Comparison of ENCODE assay signal across 11 cellular contexts in the genomic region with DNA sequence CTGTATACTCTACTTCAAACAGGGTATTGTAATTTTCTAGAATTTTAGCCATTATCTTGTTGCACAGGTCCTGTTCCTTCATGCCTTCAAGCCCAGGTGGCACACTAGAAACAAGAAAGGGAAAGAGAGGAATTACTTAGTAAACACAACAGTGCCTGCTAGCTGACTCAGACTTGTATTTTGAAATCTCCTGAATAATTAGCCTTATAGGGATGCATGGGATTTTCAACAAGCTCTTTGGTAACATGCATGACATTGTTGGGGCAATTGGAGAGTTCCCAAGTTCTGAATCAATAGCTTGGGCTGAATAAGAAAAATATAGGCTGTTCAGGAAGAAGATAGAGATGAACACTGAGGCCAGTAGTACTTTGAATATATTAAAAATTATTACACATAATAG.
A peak's percentile ranks its signal among the peaks of the same experiment; 100 is the strongest.
DNase-seq lines count a peak whose midpoint lies in the region; ATAC-seq, FAIRE-seq and TF ChIP-seq lines count a peak whose summit lies in the region.
"Had no signal": no experiment of that assay in that cellular context is flagged by ENCODE, and none has a peak within 500 bp of the region (broad histone marks: within the 10 kb centered on the region; RNA-seq: fewer than 3 reads in every experiment).

No MANE protein-coding gene starts in this region.

- H3K23me2 ChIP-seq in H1 (ENCODE audit: low read depth, low read length) = no peaks in the 10 kb centered on the region

- H3K4me1 ChIP-seq in IMR-90 (ENCODE audit: control insufficient read depth, insufficient read depth, low read length) (peaks cover 9% of the 10 kb centered on the region), H1 (replicated peaks in 1 of 4; ENCODE audit: control insufficient read depth in 3 of 4, insufficient read depth in 4 of 4, low read length in 3 of 4) (no peaks in the 10 kb centered on the region; a peak in 2 of 7 replicates), tibial nerve (no peaks in the 10 kb centered on the region)

- H3K23ac ChIP-seq in IMR-90 (ENCODE audit: low read depth, low read length) (no peak overlapping the region), H1 (ENCODE audit: insufficient read length) (no peak overlapping the region)

- intact Hi-C loops in Calu3 (cut with micrococcal nuclease; ENCODE audit: unreplicated experiment) = no loop called here
- intact Hi-C loops in IMR-90 (cut with micrococcal nuclease) = no loop called here

- H4K8ac ChIP-seq in IMR-90 (ENCODE audit: low read depth in 2 of 2, low read length in 2 of 2) = no peak overlapping the region
- H4K8ac ChIP-seq in H1 (ENCODE audit: extremely low read depth, insufficient read depth, low read length) = no peak overlapping the region

- H3K9ac ChIP-seq in IMR-90 (ENCODE audit: low read depth, low read length) (no peak overlapping the region), H1 (replicated peaks in 1 of 4; ENCODE audit: extremely low read depth in 1 of 4, low read depth in 3 of 4, low read length in 3 of 4) (no peak overlapping the region)

- POLR2A ChIA-PET in IMR-90 (lab: Charles Lee; ENCODE audit: unreplicated experiment) = no interaction called here
- POLR2A ChIA-PET in H1 (lab: Charles Lee; ENCODE audit: partially characterized antibody) = no interaction called here

- H3K14ac ChIP-seq in IMR-90 (replicated peaks; ENCODE audit: low read depth, low read length) (no peak overlapping the region), H1 (ENCODE audit: insufficient read length) (no peak overlapping the region)

- no TSS peak for BruUV-seq in Calu3 (replicated peaks; lab: Mats Ljungman, UMichigan)
- BruUV-seq in IMR-90 (replicated peaks; lab: Mats Ljungman, UMichigan) = no TSS peak

- peak overlapping the region; percentile 54; the same call in 1 of the 2 replicates for H3K4me2 ChIP-seq in IMR-90 (ENCODE audit: low read depth, low read length)
- no peak overlapping the region for H3K4me2 ChIP-seq in H1 (ENCODE audit: insufficient read depth in 1 of 2, low read depth in 2 of 2, low read length in 2 of 2)

- H3K36me3 Mint-ChIP-seq in Calu3 (ENCODE audit: insufficient read depth, unreplicated experiment) = no peaks in the 10 kb centered on the region
- H3K36me3 Mint-ChIP-seq: activated naive CD4-positive, alpha-beta T cell treated with anti-CD3 and anti-CD28 coated beads, Interleukin-2, amount 50 U/mL, for 24 hours had no signal

- H3K9me1 ChIP-seq in IMR-90 (ENCODE audit: insufficient read depth, low read length) = peaks cover 2% of the 10 kb centered on the region

- no peak overlapping the region for H2BK12ac ChIP-seq in H1 (ENCODE audit: low read depth, low read length)

- no peak overlapping the region for H3K4me3 ChIP-seq in IMR-90 (ENCODE audit: insufficient read depth, low read depth, low read length)
- H3K4me3 ChIP-seq in H1 (ENCODE audit: extremely low read depth in 1 of 4, insufficient read depth in 2 of 4, low read depth in 3 of 4, low read length in 4 of 4) = no peak overlapping the region
- H3K4me3 ChIP-seq in tibial nerve = no peak overlapping the region

- H2BK15ac ChIP-seq in IMR-90 (ENCODE audit: low read depth, low read length) = no peak overlapping the region
- H2BK15ac ChIP-seq in H1 (ENCODE audit: low read length) = no peak overlapping the region

- H3K4me1 Mint-ChIP-seq in Calu3 (ENCODE audit: low read depth, unreplicated experiment) = no peaks in the 10 kb centered on the region

- H4K91ac ChIP-seq in IMR-90 (ENCODE audit: insufficient read depth, low read depth, low read length) (no peak overlapping the region), H1 (replicated peaks; ENCODE audit: insufficient read length, low read length) (no peak overlapping the region)

- peak; percentile 86 for ATAC-seq in IMR-90 (ENCODE audit: low read depth)
- ATAC-seq in GM18858 (IDR thresholded peaks at IDR 0.05; ENCODE audit: unreplicated experiment) = no peak
- no peak for ATAC-seq in HG03521 (IDR thresholded peaks at IDR 0.05; ENCODE audit: unreplicated experiment)
- ATAC-seq: activated CD4-positive, CD25-positive, alpha-beta regulatory T cell treated with anti-CD3 and anti-CD28 coated beads, Interleukin-2, amount 50 U/mL, for 24 hours had no signal

- H3K79me1 ChIP-seq in IMR-90 (ENCODE audit: low read depth in 1 of 2, low read length in 2 of 2) (0 out of 4 replicates have a peak, but pooled peaks cover 3% of the 10 kb centered on the region in 2 experiments), H1 (ENCODE audit: low read depth, low read length) (no peaks in the 10 kb centered on the region)

- dilution Hi-C loops in IMR-90 (cut with HindIII; ENCODE audit: low sequenced_read_pairs, unreplicated experiment) = no loop called here

- no peak for TF ChIP-seq EP300 in H1 (IDR thresholded peaks at IDR 0.05; ENCODE audit: borderline replicate concordance in 1 of 2, low read depth in 2 of 2, low read length in 2 of 2)
- TF ChIP-seq EP300 in tibial nerve (IDR thresholded peaks at IDR 0.05) = no peak

- H3K18ac ChIP-seq in IMR-90 (ENCODE audit: low read depth, low read length) = peak overlapping the region; percentile 53; the same call in 1 of the 2 replicates
- H3K18ac ChIP-seq in H1 (ENCODE audit: extremely low read depth, low read length) = no peak overlapping the region

- no peak overlapping the region for H4K5ac ChIP-seq in IMR-90 (ENCODE audit: low read depth, low read length)
- no peak overlapping the region for H4K5ac ChIP-seq in H1 (ENCODE audit: insufficient read length, low read depth, low read length)

- no peak overlapping the region for H2AFZ ChIP-seq in IMR-90 (replicated peaks; ENCODE audit: low read length, poor library complexity)
- H2AFZ ChIP-seq in H1 (ENCODE audit: low read length) = no peak overlapping the region

- H3K4ac ChIP-seq in IMR-90 (ENCODE audit: low read depth, low read length) (no peak overlapping the region), H1 (replicated peaks; ENCODE audit: insufficient read length, low read depth, low read length) (no peak overlapping the region)

- peak overlapping the region; percentile 98 for H2BK5ac ChIP-seq in IMR-90 (ENCODE audit: low read depth, low read length, poor library complexity, severe bottlenecking)
- no peak overlapping the region for H2BK5ac ChIP-seq in H1 (ENCODE audit: low read depth, low read length)

- no peak for TF ChIP-seq CTCF in Calu3 (IDR thresholded peaks at IDR 0.05; ENCODE audit: unreplicated experiment)
- TF ChIP-seq CTCF in IMR-90 (conservative IDR thresholded peaks at IDR 0.05; ENCODE audit: low read depth, low read length) = no peak
- TF ChIP-seq CTCF in H1 (IDR thresholded peaks at IDR 0.05; ENCODE audit: control extremely low read depth in 1 of 3, insufficient read depth in 1 of 3, low read depth in 1 of 3, low read length in 3 of 3) = no peak
- no peak for TF ChIP-seq CTCF in tibial nerve (IDR thresholded peaks at IDR 0.05)

- H3K9me3 ChIP-seq in IMR-90 (ENCODE audit: control insufficient read depth, insufficient read depth, low read length) (no peaks in the 10 kb centered on the region), H1 (ENCODE audit: insufficient read depth in 2 of 2, low read depth in 1 of 2, low read length in 1 of 2) (no peaks in the 10 kb centered on the region), tibial nerve (no peaks in the 10 kb centered on the region)

- no peak overlapping the region for H3K4me3 Mint-ChIP-seq in Calu3 (ENCODE audit: low read depth, unreplicated experiment)
- H3K4me3 Mint-ChIP-seq: activated naive CD4-positive, alpha-beta T cell treated with anti-CD3 and anti-CD28 coated beads, Interleukin-2, amount 50 U/mL, for 24 hours had no signal

- no peak overlapping the region for H2BK120ac ChIP-seq in IMR-90 (ENCODE audit: low read depth, low read length)
- no peak overlapping the region for H2BK120ac ChIP-seq in H1 (replicated peaks; ENCODE audit: low read depth, low read length)

- H2AK5ac ChIP-seq in IMR-90 (ENCODE audit: low read depth, low read length) (no peak overlapping the region), H1 (ENCODE audit: low read depth, low read length) (no peak overlapping the region)

- no peak overlapping the region for H2AK9ac ChIP-seq in IMR-90 (replicated peaks; ENCODE audit: low read depth, low read length, poor library complexity)

- no peak; the same call in 1 of the 2 replicates for TF ChIP-seq RAD21 in IMR-90 (IDR thresholded peaks at IDR 0.05; ENCODE audit: low read length)
- TF ChIP-seq RAD21 in H1 (IDR thresholded peaks at IDR 0.05 in 1 of 2, conservative IDR thresholded peaks at IDR 0.05 in 1 of 2; ENCODE audit: low read depth in 2 of 2, low read length in 2 of 2) = no peak

- no peaks in the 10 kb centered on the region for H3K9me3 Mint-ChIP-seq in Calu3 (ENCODE audit: low read depth, unreplicated experiment)
- H3K9me3 Mint-ChIP-seq: activated naive CD4-positive, alpha-beta T cell treated with anti-CD3 and anti-CD28 coated beads, Interleukin-2, amount 50 U/mL, for 24 hours had no signal

- H3K27me3 ChIP-seq in IMR-90 (ENCODE audit: control insufficient read depth, insufficient read depth, low read length) = no peaks in the 10 kb centered on the region
- H3K27me3 ChIP-seq in H1 (replicated peaks in 1 of 4; ENCODE audit: control insufficient read depth in 3 of 4, extremely low read depth in 1 of 4, insufficient read depth in 3 of 4, low read length in 3 of 4) = no peaks in the 10 kb centered on the region
- H3K27me3 ChIP-seq in tibial nerve = no peaks in the 10 kb centered on the region

- H3K56ac ChIP-seq in IMR-90 (ENCODE audit: extremely low read depth, insufficient read depth, low read length) (no peak overlapping the region), H1 (replicated peaks; ENCODE audit: insufficient read length, low read depth, low read length) (no peak overlapping the region)

- H3K27me3 Mint-ChIP-seq in Calu3 (ENCODE audit: unreplicated experiment) = no peaks in the 10 kb centered on the region
- H3K27me3 Mint-ChIP-seq: activated naive CD4-positive, alpha-beta T cell treated with anti-CD3 and anti-CD28 coated beads, Interleukin-2, amount 50 U/mL, for 24 hours had no signal

- CTCF ChIA-PET in Calu3 (lab: Charles Lee) (interaction anchor here (0.6 kb wide), 1 partner anchor 48 kb away, joined by 4 read pairs; no protein-coding TSS in a partner anchor), IMR-90 (lab: Yijun Ruan, JAX) (no interaction called here), H1 (lab: Charles Lee; ENCODE audit: partially characterized antibody) (no interaction called here)

- no peaks in the 10 kb centered on the region for H3K79me2 ChIP-seq in H1 (ENCODE audit: control insufficient read depth in 1 of 2, insufficient read depth in 2 of 2, low read length in 2 of 2)

- H2BK20ac ChIP-seq in IMR-90 (ENCODE audit: low read depth, low read length) (no peak overlapping the region), H1 (ENCODE audit: low read length) (no peak overlapping the region)

- H4K20me1 ChIP-seq in IMR-90 (ENCODE audit: insufficient read depth, low read length) (no peaks in the 10 kb centered on the region), H1 (replicated peaks in 1 of 2; ENCODE audit: control insufficient read depth in 1 of 2, insufficient read depth in 2 of 2, low read length in 2 of 2) (no peaks in the 10 kb centered on the region)

- H3K27ac ChIP-seq in IMR-90 (ENCODE audit: insufficient read depth, low read length) (peak overlapping the region; percentile 34; the same call in 1 of the 2 replicates), H1 (ENCODE audit: low read depth, low read length) (no peak overlapping the region), tibial nerve (no peak overlapping the region)

- peak overlapping the region; percentile 29 for H3K27ac Mint-ChIP-seq in Calu3 (ENCODE audit: unreplicated experiment)
- H3K27ac Mint-ChIP-seq: activated naive CD4-positive, alpha-beta T cell treated with anti-CD3 and anti-CD28 coated beads, Interleukin-2, amount 50 U/mL, for 24 hours had no signal

- FAIRE-seq in H1 (lab: Jason Lieb, UNC) = peak; percentile 19

- in situ Hi-C loops in IMR-90 (cut with MboI; ENCODE audit: low sequenced_read_pairs) = no loop called here

- no peak for TF ChIP-seq POLR2A in IMR-90 (IDR thresholded peaks at IDR 0.05; ENCODE audit: low read depth, low read length)
- no peak for TF ChIP-seq POLR2A in H1 (IDR thresholded peaks at IDR 0.05; ENCODE audit: control extremely low read depth in 1 of 2, low read depth in 2 of 2, low read length in 2 of 2)
- TF ChIP-seq POLR2A in tibial nerve (IDR thresholded peaks at IDR 0.05) = no peak

- no peaks in the 10 kb centered on the region for H3K36me3 ChIP-seq in IMR-90 (ENCODE audit: control insufficient read depth, insufficient read depth, low read length)
- H3K36me3 ChIP-seq in H1 (ENCODE audit: control insufficient read depth in 2 of 4, insufficient read depth in 4 of 4, low read length in 3 of 4) = peaks cover 0 to 3% (median under 1%) of the 10 kb centered on the region in 4 experiments; a peak in 1 of 8 replicates
- no peaks in the 10 kb centered on the region for H3K36me3 ChIP-seq in tibial nerve

- DNase-seq in Calu3 = peak; percentile 6
- peak; percentile 96 for DNase-seq in IMR-90
- DNase-seq in H1 (ENCODE audit: low read depth in 1 of 2, low spot score in 2 of 2) = no peak
- peak; percentile 41 for DNase-seq in myocyte (ENCODE audit: low read depth)
- DNase-seq in cortex of kidney (lab: John Stamatoyannopoulos, UW) = no peak
- no peak for DNase-seq in tibial nerve (ENCODE audit: low spot score in 2 of 2)
- DNase-seq: stimulated activated CD4-positive, alpha-beta T cell treated with anti-CD3 and anti-CD28 coated beads, Interleukin-1b, Interleukin-23, amount 100 ng/mL, for 48 hours had no signal

Comparison
In these comparisons a context has a peak if more than half of its experiments do, and no peak if none do; other contexts are left out.
1. DNase-seq: peak in Calu3 (single experiment), IMR-90 (single experiment) and myocyte (single experiment); none in H1 (0 of 2), cortex of kidney (single experiment) and tibial nerve (0 of 2).